Comparison of ENCODE assay signal across 32 cellular contexts in the genomic region with DNA sequence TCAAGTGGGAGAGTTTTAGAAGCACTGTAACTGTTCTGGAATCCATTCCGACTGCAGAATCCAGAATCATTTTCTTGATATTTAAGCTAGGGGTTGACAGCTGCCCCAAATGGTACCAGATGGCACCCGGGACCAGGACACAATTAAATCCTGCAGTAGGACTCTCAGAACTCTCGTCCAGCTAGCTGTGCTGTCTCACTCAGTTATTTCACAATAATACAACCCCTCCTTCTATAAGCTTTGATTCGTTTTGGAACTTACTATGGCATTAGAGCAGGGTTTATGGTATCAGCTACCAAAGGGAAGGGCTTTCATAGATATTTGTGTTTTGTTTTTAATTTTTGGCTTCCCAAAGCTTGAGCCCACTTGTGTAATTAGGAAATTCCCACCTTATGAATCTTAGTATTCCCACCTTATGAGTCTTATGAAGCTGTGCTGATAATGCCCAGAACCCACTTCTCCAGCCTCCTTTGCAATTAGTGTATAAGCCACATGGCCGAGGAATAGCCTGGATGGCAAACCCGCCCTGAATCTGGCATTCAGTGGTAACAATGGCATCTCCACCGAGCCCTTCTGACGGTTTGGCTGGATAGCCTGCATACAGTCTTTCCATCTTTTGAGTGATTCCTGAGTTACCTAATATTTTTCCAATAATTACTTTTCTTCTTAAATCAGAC.
"Had no signal": no experiment of that assay in that cellular context is flagged by ENCODE, and none has a peak within 500 bp of the region (broad histone marks: within the 10 kb centered on the region; RNA-seq: fewer than 3 reads in every experiment).

No MANE protein-coding gene starts in this region.

- H3K9me3 ChIP-seq: adrenal gland, pancreas, prostate gland, sigmoid colon, stomach, thyroid gland, upper lobe of left lung had no signal

- H3K27me3 ChIP-seq: adrenal gland, cardiac muscle cell, pancreas, sigmoid colon, stomach, thyroid gland, upper lobe of left lung had no signal

- ATAC-seq: naive thymus-derived CD4-positive, alpha-beta T cell; stimulated activated naive B cell treated with anti-CD40 and anti-IgM and Interleukin-4, amounts not matched to agents 10 μg/mL and 1 μg/mL and 100 μg/mL, for 72 hours had no signal

- H3K36me3 ChIP-seq: adrenal gland, cardiac muscle cell, pancreas, prostate gland, sigmoid colon, stomach, thyroid gland, upper lobe of left lung had no signal

- H3K9me3 Mint-ChIP-seq: activated naive CD4-positive, alpha-beta T cell treated with anti-CD3 and anti-CD28 coated beads for 36 hours; activated naive CD8-positive, alpha-beta T cell treated with anti-CD3 and anti-CD28 coated beads for 36 hours; activated T-helper 1 cell treated with anti-CD3 and anti-CD28 coated beads, Interleukin-12 subunit alpha, Interleukin-12 subunit beta, Interleukin-2, Interleukin-4 antibody, amounts not matched to agents 30 ng/mL and 10 ng/mL and 1 ng/mL, durations not matched to agents 14 hours and 24 hours and 36 hours; brain; naive thymus-derived CD4-positive, alpha-beta T cell; stimulated activated naive B cell treated with anti-CD40 and anti-IgM and Interleukin-4, amounts not matched to agents 10 μg/mL and 1 μg/mL and 100 μg/mL, for 72 hours had no signal

- H3K27ac ChIP-seq: adrenal gland, cardiac muscle cell, coronary artery, pancreas, prostate gland, sigmoid colon, stomach, thyroid gland, upper lobe of left lung had no signal

- H3K4me3 Mint-ChIP-seq: activated naive CD4-positive, alpha-beta T cell treated with anti-CD3 and anti-CD28 coated beads for 36 hours; activated naive CD8-positive, alpha-beta T cell treated with anti-CD3 and anti-CD28 coated beads for 36 hours; activated T-helper 1 cell treated with anti-CD3 and anti-CD28 coated beads, Interleukin-12 subunit alpha, Interleukin-12 subunit beta, Interleukin-2, Interleukin-4 antibody, amounts not matched to agents 30 ng/mL and 10 ng/mL and 1 ng/mL, durations not matched to agents 14 hours and 24 hours and 36 hours; brain; immature natural killer cell; naive thymus-derived CD4-positive, alpha-beta T cell; stimulated activated naive B cell treated with anti-CD40 and anti-IgM and Interleukin-4, amounts not matched to agents 10 μg/mL and 1 μg/mL and 100 μg/mL, for 72 hours had no signal

- H3K27me3 Mint-ChIP-seq: activated naive CD8-positive, alpha-beta T cell treated with anti-CD3 and anti-CD28 coated beads for 36 hours; brain had no signal

- H3K36me3 Mint-ChIP-seq: activated naive CD8-positive, alpha-beta T cell treated with anti-CD3 and anti-CD28 coated beads for 36 hours; brain; immature natural killer cell; naive thymus-derived CD4-positive, alpha-beta T cell; stimulated activated naive B cell treated with anti-CD40 and anti-IgM and Interleukin-4, amounts not matched to agents 10 μg/mL and 1 μg/mL and 100 μg/mL, for 72 hours had no signal

- DNase-seq: activated CD4-positive, alpha-beta T cell treated with anti-CD3 and anti-CD28 coated beads for 4 hours; activated CD4-positive, alpha-beta T cell treated with anti-CD3 and anti-CD28 coated beads, Interleukin-2, amount 50 U/mL, for 4 hours; activated CD4-positive, CD25-positive, alpha-beta regulatory T cell; activated CD8-positive, alpha-beta memory T cell treated with anti-CD3 and anti-CD28 coated beads, Interleukin-2, amount 50 U/mL, for 4 hours; activated effector memory CD4-positive, alpha-beta T cell treated with anti-CD3 and anti-CD28 coated beads, Interleukin-2, amount 50 U/mL, for 16 hours; activated naive CD4-positive, alpha-beta T cell treated with anti-CD3 and anti-CD28 coated beads for 36 hours; activated naive CD8-positive, alpha-beta T cell treated with anti-CD3 and anti-CD28 coated beads for 36 hours; activated T-cell treated with anti-CD3 and anti-CD28 coated beads, Interleukin-2, amount 50 U/mL, for 1 hour; adrenal gland; aorta; head of caudate nucleus; hypothalamus; immature natural killer cell; kidney; left colon; mammary epithelial cell; naive thymus-derived CD4-positive, alpha-beta T cell; nucleus accumbens; pancreas; retina; sigmoid colon; stimulated activated CD4-positive, alpha-beta T cell treated with anti-CD3 and anti-CD28 coated beads, Interleukin-15, amount 100 ng/mL, for 24 hours; stimulated activated CD4-positive, alpha-beta T cell treated with anti-CD3 and anti-CD28 coated beads, Interleukin-2, amount 100 ng/mL, for 24 hours; stimulated activated naive B cell treated with anti-CD40 and anti-IgM and Interleukin-4, amounts not matched to agents 10 μg/mL and 1 μg/mL and 100 μg/mL, for 72 hours; stomach; thyroid gland; upper lobe of left lung had no signal

- H3K4me3 ChIP-seq: adrenal gland, cardiac muscle cell, coronary artery, pancreas, prostate gland, sigmoid colon, stomach, thyroid gland, upper lobe of left lung had no signal

- H3K27ac Mint-ChIP-seq: activated naive CD4-positive, alpha-beta T cell treated with anti-CD3 and anti-CD28 coated beads for 36 hours; activated naive CD8-positive, alpha-beta T cell treated with anti-CD3 and anti-CD28 coated beads for 36 hours; activated T-helper 1 cell treated with anti-CD3 and anti-CD28 coated beads, Interleukin-12 subunit alpha, Interleukin-12 subunit beta, Interleukin-2, Interleukin-4 antibody, amounts not matched to agents 30 ng/mL and 10 ng/mL and 1 ng/mL, durations not matched to agents 14 hours and 24 hours and 36 hours; brain; immature natural killer cell; naive thymus-derived CD4-positive, alpha-beta T cell; stimulated activated naive B cell treated with anti-CD40 and anti-IgM and Interleukin-4, amounts not matched to agents 10 μg/mL and 1 μg/mL and 100 μg/mL, for 72 hours had no signal

- H3K4me1 ChIP-seq: adrenal gland, pancreas, prostate gland, sigmoid colon, stomach, upper lobe of left lung had no signal

- H3K4me1 Mint-ChIP-seq: activated naive CD8-positive, alpha-beta T cell treated with anti-CD3 and anti-CD28 coated beads for 36 hours; brain; immature natural killer cell; stimulated activated naive B cell treated with anti-CD40 and anti-IgM and Interleukin-4, amounts not matched to agents 10 μg/mL and 1 μg/mL and 100 μg/mL, for 72 hours had no signal
